In genomic region chr19:47227347-47228167, GRCh38 we compare ENCODE assay signal across 8 cellular contexts. TPM values are rescaled to one million over a fixed set of nuclear protein-coding genes. Genes with fewer than 3 reads are reported as not detected.
DNase-seq lines count a peak whose midpoint lies in the region; ATAC-seq and TF ChIP-seq lines count a peak whose summit lies in the region.

No MANE protein-coding gene starts in this region.

- H3K4me3 ChIP-seq in astrocyte of the cerebellum (ENCODE audit: low read depth, low read length) (peak overlapping the region; percentile 87), psoas muscle (peak overlapping the region; percentile 99)

- no peaks in the 10 kb centered on the region for H3K27me3 ChIP-seq in psoas muscle (ENCODE audit: insufficient read depth in 3 of 3, low read length in 2 of 3)

- in situ Hi-C loops in astrocyte of the cerebellum (cut with HindIII; ENCODE audit: low sequenced_read_pairs) = no loop called here

- peaks cover 0 to 30% of the 10 kb centered on the region in 2 donors for H3K36me3 ChIP-seq in psoas muscle (ENCODE audit: insufficient read depth in 1 of 2, low read depth in 1 of 2)

- peaks cover 15% of the 10 kb centered on the region for H3K4me1 ChIP-seq in psoas muscle

- 0 to 2% (median 2%) methylated on average over 20 to 27 of the region's 27 CpGs for WGBS in psoas muscle, 3 donors

- TF ChIP-seq CTCF in astrocyte of the cerebellum (IDR thresholded peaks at IDR 0.05; ENCODE audit: low read depth, low read length, missing control alignments) (no peak), psoas muscle (IDR thresholded peaks at IDR 0.05) (no peak)

- H3K27ac ChIP-seq in psoas muscle = peak overlapping the region; percentile 100

- no peaks in the 10 kb centered on the region for H3K9me3 ChIP-seq in psoas muscle

- ATAC-seq in psoas muscle (peak; percentile 49 to 62 (median 54)), HG03175 (IDR thresholded peaks at IDR 0.05; ENCODE audit: unreplicated experiment) (no peak)

- peak; percentile 68 for DNase-seq in DMS53 treated with DMSO at 0.1 percent for 48 hours (lab: John Stamatoyannopoulos, UW; ENCODE audit: unreplicated experiment)
- peak; percentile 95 for DNase-seq in HK-2 (ENCODE audit: unreplicated experiment)
- DNase-seq in RKO (ENCODE audit: low spot score) = peak; percentile 94
- peak; percentile 62 for DNase-seq in astrocyte of the cerebellum (ENCODE audit: low read depth)
- DNase-seq in hypothalamus (lab: John Stamatoyannopoulos, UW) = peak in 43 of 51 donors; percentile 13 to 74 (median 42)
- DNase-seq in psoas muscle = peak; percentile 93 to 94
- DNase-seq in COR-L47 (lab: John Stamatoyannopoulos, UW) = no peak

- intact Hi-C loops in psoas muscle (cut with DNase I) = no loop called here

RNA-seq across cellular contexts. Expression of gene BBC3, which starts 3.4 kb away (rescaled TPM):
- total RNA-seq in psoas muscle = 10 to 100 TPM in 1 of 4 donors, 1 to 10 TPM in 3; 2.7 to 32.5 (median 4.7) TPM
- 1 to 10 TPM; 2.7 to 6.6 (median 2.9) TPM for polyA plus RNA-seq in psoas muscle

RNA-seq across cellular contexts. Expression of gene CCDC9, which starts 28.8 kb away (rescaled TPM):
- 10 to 100 TPM; 16.9 to 28.2 (median 24.2) TPM for total RNA-seq in psoas muscle
- polyA plus RNA-seq in psoas muscle = 10 to 100 TPM; 18.8 to 28.5 (median 24.0) TPM

RNA-seq across cellular contexts. Expression of gene INAFM1, which starts 47.1 kb away (rescaled TPM):
- total RNA-seq in psoas muscle = 10 to 100 TPM; 13.6 to 18.9 (median 15.8) TPM
- 10 to 100 TPM in 1 of 3 donors, 1 to 10 TPM in 2; 3.6 to 21.2 (median 9.9) TPM for polyA plus RNA-seq in psoas muscle
